ENCODE assay signal across 11 cellular contexts in the genomic region with DNA sequence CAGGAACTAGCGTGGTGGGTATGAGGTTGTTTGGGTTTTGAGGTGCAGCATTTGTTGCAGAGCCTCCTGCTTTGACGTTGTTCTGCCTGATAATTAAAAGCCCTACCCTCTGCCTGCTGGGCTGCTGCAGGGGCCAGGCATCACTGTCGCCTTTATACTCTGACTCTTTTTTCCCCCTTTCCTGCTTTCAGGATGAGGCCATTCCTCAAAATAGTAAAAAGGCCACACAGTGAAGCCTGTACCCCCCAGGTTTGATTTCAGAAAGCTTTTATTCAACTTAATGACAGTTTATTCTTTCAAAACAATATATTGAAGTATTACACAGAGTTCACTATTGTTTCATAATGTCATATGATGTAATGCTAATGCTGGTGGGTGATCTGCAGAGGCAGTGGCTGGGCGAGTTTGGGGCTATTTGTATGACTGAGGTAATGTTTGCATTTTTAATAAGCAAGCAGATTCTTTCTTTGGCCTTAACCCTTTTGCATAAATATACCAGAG. TPM values are rescaled to one million over a fixed set of nuclear protein-coding genes. Genes with fewer than 3 reads are reported as not detected.
DNase-seq lines count a peak whose midpoint lies in the region; ATAC-seq, FAIRE-seq and TF ChIP-seq lines count a peak whose summit lies in the region.
"Had no signal": no experiment of that assay in that cellular context is flagged by ENCODE, and none has a peak within 500 bp of the region (broad histone marks: within the 10 kb centered on the region; RNA-seq: fewer than 3 reads in every experiment).

No MANE protein-coding gene starts in this region.

- no peaks in the 10 kb centered on the region for H3K9me3 ChIP-seq in PC-9 (ENCODE audit: insufficient read depth, low read depth)
- no peaks in the 10 kb centered on the region for H3K9me3 ChIP-seq in endodermal cell (ENCODE audit: control insufficient read depth, low read length)
- no peaks in the 10 kb centered on the region for H3K9me3 ChIP-seq in pancreas
- H3K9me3 ChIP-seq: transverse colon had no signal

- no peaks in the 10 kb centered on the region for H3K9me2 ChIP-seq in PC-9 (ENCODE audit: insufficient read depth)

- TF ChIP-seq CTCF in PC-9 (conservative IDR thresholded peaks at IDR 0.05) = no peak
- no peak for TF ChIP-seq CTCF in endodermal cell (conservative IDR thresholded peaks at IDR 0.05)
- TF ChIP-seq CTCF in pancreas (IDR thresholded peaks at IDR 0.05) = no peak

- H3K27me3 ChIP-seq in PC-9 (ENCODE audit: insufficient read depth, low read depth) (no peaks in the 10 kb centered on the region), endodermal cell (ENCODE audit: control insufficient read depth, insufficient read depth, low read length, poor library complexity, severe bottlenecking) (no peaks in the 10 kb centered on the region), pancreas (no peaks in the 10 kb centered on the region)
- H3K27me3 ChIP-seq: transverse colon had no signal

- no peak overlapping the region for H3K27ac Mint-ChIP-seq in endodermal cell

- CTCF ChIA-PET in PC-9 (lab: Charles Lee) = interaction anchor here (0.7 kb wide), 1 partner anchor 28 kb away, joined by 4 read pairs; no protein-coding TSS in a partner anchor

- H3K9me3 Mint-ChIP-seq in endodermal cell = no peaks in the 10 kb centered on the region

- no TSS peak for BruUV-seq in PC-9 (replicated peaks; lab: Mats Ljungman, UMichigan)

- no peaks in the 10 kb centered on the region; the same call in 1 of the 2 replicates for H3F3A ChIP-seq in PC-9 (ENCODE audit: insufficient read depth, low read depth)

- H3K27me3 Mint-ChIP-seq in endodermal cell (ENCODE audit: insufficient read depth) = no peaks in the 10 kb centered on the region

- ATAC-seq in pancreas = peak in 3 of 4 donors; percentile 44 to 51 (median 45)
- no peak for ATAC-seq in HG02840 (IDR thresholded peaks at IDR 0.05; ENCODE audit: low FRiP score, unreplicated experiment)
- ATAC-seq in HG03196 (IDR thresholded peaks at IDR 0.05; ENCODE audit: unreplicated experiment) = no peak
- ATAC-seq: left colon had no signal

- H3K4me1 Mint-ChIP-seq in endodermal cell = no peaks in the 10 kb centered on the region

- H3K36me3 ChIP-seq in PC-9 (ENCODE audit: low read depth) = no peaks in the 10 kb centered on the region
- H3K36me3 ChIP-seq in endodermal cell (ENCODE audit: control insufficient read depth, insufficient read depth, low read length) = no peaks in the 10 kb centered on the region
- H3K36me3 ChIP-seq in pancreas = no peaks in the 10 kb centered on the region
- H3K36me3 ChIP-seq: transverse colon had no signal

- H3K36me3 Mint-ChIP-seq in endodermal cell (ENCODE audit: low read depth) = peaks cover 2% of the 10 kb centered on the region

- H3K4me3 ChIP-seq in PC-9 (no peak overlapping the region), endodermal cell (ENCODE audit: low read length) (no peak overlapping the region), pancreas (no peak overlapping the region)
- H3K4me3 ChIP-seq: transverse colon had no signal

- no peaks in the 10 kb centered on the region for H4K20me1 ChIP-seq in PC-9 (ENCODE audit: insufficient read depth)

- no peak for FAIRE-seq in pancreas (lab: Jason Lieb, UNC)

- 0 out of 2 replicates have a peak overlapping the region, but pooled peaks have one; percentile 12 for H3K27ac ChIP-seq in PC-9
- H3K27ac ChIP-seq in endodermal cell (ENCODE audit: low read depth, low read length) = peak overlapping the region; percentile 21
- peak overlapping the region in 1 of 4 donors; percentile 41 for H3K27ac ChIP-seq in pancreas

- no peak overlapping the region for H3K9ac ChIP-seq in endodermal cell (ENCODE audit: extremely low read depth, low read length, poor library complexity, severe bottlenecking)

- POLR2A ChIA-PET in PC-9 (lab: Charles Lee; ENCODE audit: unreplicated experiment) = interaction anchor here (0.6 to 0.7 kb wide), 2 partner anchors 190 to 234 kb away, joined by 3 to 19 read pairs; no protein-coding TSS in a partner anchor

- H3K4me1 ChIP-seq in PC-9 (replicated peaks; ENCODE audit: insufficient read depth) (peaks cover 9% of the 10 kb centered on the region; the same call in 1 of the 2 replicates), endodermal cell (ENCODE audit: control insufficient read depth, insufficient read depth, low read length) (no peaks in the 10 kb centered on the region), pancreas (peaks cover 0 to 9% (median 9%) of the 10 kb centered on the region in 3 donors)
- H3K4me1 ChIP-seq: transverse colon had no signal

- H3K79me2 ChIP-seq in PC-9 (ENCODE audit: low read depth) = no peaks in the 10 kb centered on the region

- H2AFZ ChIP-seq in PC-9 = no peak overlapping the region

- H3K4me3 Mint-ChIP-seq in endodermal cell = no peak overlapping the region

- intact Hi-C loops in PC-9 (cut with micrococcal nuclease; ENCODE audit: unreplicated experiment) = no loop called here
- intact Hi-C loops in pancreas (cut with DNase I) = no loop called here

- DNase-seq in NCI-H748 (lab: John Stamatoyannopoulos, UW; ENCODE audit: unreplicated experiment) = peak; percentile 45
- DNase-seq in NCI-H748 treated with DMSO at 0.1 percent for 48 hours (lab: John Stamatoyannopoulos, UW) = no peak
- no peak for DNase-seq in PC-9
- DNase-seq in endodermal cell = peak; percentile 15
- no peak for DNase-seq in pancreas
- DNase-seq in NCI-H2029 (lab: John Stamatoyannopoulos, UW) = no peak
- DNase-seq: ACHN, left colon, transverse colon had no signal

- no peak overlapping the region for H3K4me2 ChIP-seq in PC-9

- WGBS in endodermal cell (ENCODE audit: insufficient coverage in 1 of 2, insufficient read length in 1 of 2), 2 experiments = 76% methylated on average over 4 of the region's 4 CpGs; no CpG with 5 or more reads in 1 of the 2 experiments
- WGBS in pancreas, 2 donors = 46 to 54% methylated on average over 4 of the region's 4 CpGs

RNA-seq across cellular contexts. Expression of a gene that starts 9.1 kb away (rescaled TPM):
- total RNA-seq in PC-9 (2021) (18.2 and 19.7 TPM in 2 replicates), endodermal cell (10 to 100 TPM; 15.2 to 26.1 TPM), pancreas (10 to 100 TPM in 2 of 6 donors, 1 to 10 TPM in 4; 7.4 to 10.9 (median 9.1) TPM)
- 14.4 TPM for polyA plus RNA-seq in endodermal cell (2013, experiment 1 of 2)
- 14.7 TPM for polyA plus RNA-seq in endodermal cell (2013, experiment 2 of 2)
- 1 to 10 TPM; 3.7 to 5.6 TPM for polyA plus RNA-seq in pancreas

RNA-seq across cellular contexts. Expression of a gene that starts 15.9 kb away (rescaled TPM):
- total RNA-seq in PC-9 (2021) (25.5 and 32.0 TPM in 2 replicates), endodermal cell (10 to 100 TPM in 1 of 2 donors, 1 to 10 TPM in 1; 6.6 to 12.1 TPM), pancreas (10 to 100 TPM; 15.7 to 21.6 (median 18.0) TPM)
- polyA plus RNA-seq in endodermal cell (2013, experiment 1 of 2) = 6.7 TPM
- polyA plus RNA-seq in endodermal cell (2013, experiment 2 of 2) = 4.9 TPM
- polyA plus RNA-seq in pancreas = 10 to 100 TPM in 1 of 2 donors, 1 to 10 TPM in 1; 7.0 to 13.7 TPM

Comparison
In these comparisons a context has a peak if more than half of its experiments do, and no peak if none do; other contexts are left out.
1. DNase-seq: peak in NCI-H748 (single experiment) and endodermal cell (single experiment); none in NCI-H748 treated with DMSO at 0.1 percent for 48 hours (single experiment), PC-9 (0 of 2), pancreas (0 of 6) and NCI-H2029 (single experiment).
2. ATAC-seq: peak in pancreas (3 of 4); none in HG02840 (single experiment) and HG03196 (single experiment).